Comparison of ENCODE assay signal across 10 cellular contexts in the genomic region with DNA sequence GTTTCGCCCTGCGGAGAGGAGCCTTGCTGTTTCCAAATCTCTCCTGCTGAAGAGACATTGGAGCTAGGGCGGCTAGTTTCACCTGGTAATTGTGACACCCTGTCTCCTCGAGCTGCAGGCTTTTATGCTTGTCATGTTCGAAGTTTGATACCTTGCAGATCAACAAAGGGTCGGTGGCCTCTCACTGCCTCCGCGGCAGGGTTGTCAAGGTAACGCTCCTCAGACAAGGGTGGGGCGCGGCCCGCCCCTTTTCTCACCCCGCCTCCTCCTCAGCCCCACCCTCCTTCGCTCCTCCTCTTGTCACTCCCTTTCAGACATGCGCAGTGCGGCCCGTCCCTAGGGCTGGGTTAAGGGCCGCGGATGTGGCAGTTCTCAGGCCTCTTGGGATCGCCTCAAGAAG. TPM values are rescaled to one million over a fixed set of nuclear protein-coding genes. Genes with fewer than 3 reads are reported as not detected.
A peak's percentile ranks its signal among the peaks of the same experiment; 100 is the strongest.
DNase-seq lines count a peak whose midpoint lies in the region; ATAC-seq and TF ChIP-seq lines count a peak whose summit lies in the region.
"Not testable (repeated sequence)": the region's sequence is repeated elsewhere in the genome, so short reads cannot be mapped to it uniquely, and the experiment has no call there.
"Had no signal": no experiment of that assay in that cellular context is flagged by ENCODE, and none has a peak within 500 bp of the region (broad histone marks: within the 10 kb centered on the region; RNA-seq: fewer than 3 reads in every experiment).

No MANE protein-coding gene starts in this region.

- not testable (repeated sequence) for H3K27me3 Mint-ChIP-seq in CD4-positive, alpha-beta memory T cell; activated CD8-positive, alpha-beta T cell treated with anti-CD3 and anti-CD28 coated beads, Interleukin-2, amount 10 ng/mL, durations not matched to agents 7 days and 5 days (ENCODE audit: low read depth); naive B cell

- not testable (repeated sequence) for H3K9me3 ChIP-seq in CD4-positive, alpha-beta memory T cell (ENCODE audit: control insufficient read depth in 1 of 2, low read length in 2 of 2); WERI-Rb-1 (ENCODE audit: severe bottlenecking)

- H3K4me1 ChIP-seq in CD4-positive, alpha-beta memory T cell (ENCODE audit: insufficient read depth, low read length), result not testable (repeated sequence)

- H3K36me3 Mint-ChIP-seq in CD4-positive, alpha-beta memory T cell; activated CD8-positive, alpha-beta T cell treated with anti-CD3 and anti-CD28 coated beads, Interleukin-2, amount 10 ng/mL, durations not matched to agents 7 days and 5 days (ENCODE audit: low read depth); naive B cell: not testable (repeated sequence)

- H3K4me3 ChIP-seq in CD4-positive, alpha-beta memory T cell (ENCODE audit: low read length in 2 of 2); WERI-Rb-1 (ENCODE audit: low read depth, low read length): not testable (repeated sequence)

- H3K27ac Mint-ChIP-seq in CD4-positive, alpha-beta memory T cell; activated CD8-positive, alpha-beta T cell treated with anti-CD3 and anti-CD28 coated beads, Interleukin-2, amount 10 ng/mL, durations not matched to agents 7 days and 5 days; naive B cell: not testable (repeated sequence)

- TF ChIP-seq CTCF in WERI-Rb-1 (IDR thresholded peaks at IDR 0.05; ENCODE audit: low read depth, low read length), result not testable (repeated sequence)

- not testable (repeated sequence) for H3K4me3 Mint-ChIP-seq in CD4-positive, alpha-beta memory T cell; activated CD8-positive, alpha-beta T cell treated with anti-CD3 and anti-CD28 coated beads, Interleukin-2, amount 10 ng/mL, durations not matched to agents 7 days and 5 days; naive B cell

- peak; percentile 23 to 51 (median 39) for DNase-seq in CD4-positive, alpha-beta memory T cell
- DNase-seq in WERI-Rb-1, result peak; percentile 5
- peak; percentile 23 for DNase-seq in activated CD8-positive, alpha-beta T cell treated with anti-CD3 and anti-CD28 coated beads, Interleukin-2, amount 10 ng/mL, durations not matched to agents 7 days and 5 days
- peak; percentile 15 for DNase-seq in activated naive CD4-positive, alpha-beta T cell treated with Interleukin-2 at 50 U/mL for 16 hours
- peak; percentile 32 for DNase-seq in Right ventricle myocardium inferior (ENCODE audit: missing footprints)
- DNase-seq in naive B cell, result peak; percentile 55
- peak; percentile 12 for DNase-seq in stimulated activated CD4-positive, alpha-beta T cell treated with anti-CD3 and anti-CD28 coated beads, Interleukin-2, amount 100 ng/mL, for 4 hours (ENCODE audit: low read depth)
- peak; percentile 18 for DNase-seq in stimulated activated CD8-positive, alpha-beta memory T cell treated with anti-CD3 and anti-CD28 coated beads, Interleukin-7, amount 100 ng/mL, for 24 hours (ENCODE audit: low read depth)

- intact Hi-C loops in CD4-positive, alpha-beta memory T cell (cut with micrococcal nuclease); Right ventricle myocardium inferior (cut with DNase I): not testable (repeated sequence)

- not testable (repeated sequence) for ATAC-seq in activated CD8-positive, alpha-beta T cell treated with anti-CD3 and anti-CD28 coated beads, Interleukin-2, amount 10 ng/mL, durations not matched to agents 7 days and 5 days; Right ventricle myocardium inferior; naive B cell (ENCODE audit: low read depth in 2 of 2)

- not testable (repeated sequence) for H3K27me3 ChIP-seq in CD4-positive, alpha-beta memory T cell (ENCODE audit: insufficient read depth, low read length); WERI-Rb-1 (ENCODE audit: insufficient read depth, low read depth, severe bottlenecking)

- POLR2A ChIA-PET in CD4-positive, alpha-beta memory T cell (lab: Charles Lee; ENCODE audit: partially characterized antibody); activated CD8-positive, alpha-beta T cell treated with anti-CD3 and anti-CD28 coated beads, Interleukin-2, amount 10 ng/mL, durations not matched to agents 7 days and 5 days (lab: Charles Lee): not testable (repeated sequence)

- not testable (repeated sequence) for H3K4me1 Mint-ChIP-seq in CD4-positive, alpha-beta memory T cell; activated CD8-positive, alpha-beta T cell treated with anti-CD3 and anti-CD28 coated beads, Interleukin-2, amount 10 ng/mL, durations not matched to agents 7 days and 5 days (ENCODE audit: low read depth); naive B cell

- not testable (repeated sequence) for H3K27ac ChIP-seq in CD4-positive, alpha-beta memory T cell (ENCODE audit: low read depth, low read length); WERI-Rb-1

- CTCF ChIA-PET in CD4-positive, alpha-beta memory T cell (lab: Charles Lee; ENCODE audit: partially characterized antibody); activated CD8-positive, alpha-beta T cell treated with anti-CD3 and anti-CD28 coated beads, Interleukin-2, amount 10 ng/mL, durations not matched to agents 7 days and 5 days (lab: Charles Lee): not testable (repeated sequence)

- not testable (repeated sequence) for H3K9me3 Mint-ChIP-seq in CD4-positive, alpha-beta memory T cell; activated CD8-positive, alpha-beta T cell treated with anti-CD3 and anti-CD28 coated beads, Interleukin-2, amount 10 ng/mL, durations not matched to agents 7 days and 5 days (ENCODE audit: insufficient read depth); naive B cell

- H3K36me3 ChIP-seq in CD4-positive, alpha-beta memory T cell (ENCODE audit: insufficient read depth, low read length); WERI-Rb-1: not testable (repeated sequence)

RNA-seq across cellular contexts. Expression of a gene that starts 0.4 kb away (rescaled TPM):
- not detected for total RNA-seq in CD4-positive, alpha-beta memory T cell
- under 1 TPM; 0.75 to 0.76 TPM for polyA plus RNA-seq in CD4-positive, alpha-beta memory T cell
- total RNA-seq in activated CD8-positive, alpha-beta T cell treated with anti-CD3 and anti-CD28 coated beads, Interleukin-2, amount 10 ng/mL, durations not matched to agents 7 days and 5 days, result under 1 TPM in 1 of 2 experiments, not detected in 1; 0.52 TPM
- 1.1 TPM for total RNA-seq in Right ventricle myocardium inferior
- 1 to 10 TPM in 3 of 6 donors, under 1 TPM in 2, not detected in 1; 0.68 to 2.4 (median 1.1) TPM for polyA plus RNA-seq in naive B cell (ENCODE audit: low read depth in 6 of 6)
- total RNA-seq: A673, H9 had no signal

Comparison
In these comparisons a context has a peak if more than half of its experiments do, and no peak if none do; other contexts are left out.
1. DNase-seq: peak in every context shown above with its lines; median percentile 55 in naive B cell; 39 in CD4-positive, alpha-beta memory T cell; 32 in Right ventricle myocardium inferior; 23 in activated CD8-positive, alpha-beta T cell treated with anti-CD3 and anti-CD28 coated beads, Interleukin-2, amount 10 ng/mL, durations not matched to agents 7 days and 5 days; 18 in stimulated activated CD8-positive, alpha-beta memory T cell treated with anti-CD3 and anti-CD28 coated beads, Interleukin-7, amount 100 ng/mL, for 24 hours; 15 in activated naive CD4-positive, alpha-beta T cell treated with Interleukin-2 at 50 U/mL for 16 hours; 12 in stimulated activated CD4-positive, alpha-beta T cell treated with anti-CD3 and anti-CD28 coated beads, Interleukin-2, amount 100 ng/mL, for 4 hours; 5 in WERI-Rb-1.